ENCODE assay signal across 8 cellular contexts in the genomic region with DNA sequence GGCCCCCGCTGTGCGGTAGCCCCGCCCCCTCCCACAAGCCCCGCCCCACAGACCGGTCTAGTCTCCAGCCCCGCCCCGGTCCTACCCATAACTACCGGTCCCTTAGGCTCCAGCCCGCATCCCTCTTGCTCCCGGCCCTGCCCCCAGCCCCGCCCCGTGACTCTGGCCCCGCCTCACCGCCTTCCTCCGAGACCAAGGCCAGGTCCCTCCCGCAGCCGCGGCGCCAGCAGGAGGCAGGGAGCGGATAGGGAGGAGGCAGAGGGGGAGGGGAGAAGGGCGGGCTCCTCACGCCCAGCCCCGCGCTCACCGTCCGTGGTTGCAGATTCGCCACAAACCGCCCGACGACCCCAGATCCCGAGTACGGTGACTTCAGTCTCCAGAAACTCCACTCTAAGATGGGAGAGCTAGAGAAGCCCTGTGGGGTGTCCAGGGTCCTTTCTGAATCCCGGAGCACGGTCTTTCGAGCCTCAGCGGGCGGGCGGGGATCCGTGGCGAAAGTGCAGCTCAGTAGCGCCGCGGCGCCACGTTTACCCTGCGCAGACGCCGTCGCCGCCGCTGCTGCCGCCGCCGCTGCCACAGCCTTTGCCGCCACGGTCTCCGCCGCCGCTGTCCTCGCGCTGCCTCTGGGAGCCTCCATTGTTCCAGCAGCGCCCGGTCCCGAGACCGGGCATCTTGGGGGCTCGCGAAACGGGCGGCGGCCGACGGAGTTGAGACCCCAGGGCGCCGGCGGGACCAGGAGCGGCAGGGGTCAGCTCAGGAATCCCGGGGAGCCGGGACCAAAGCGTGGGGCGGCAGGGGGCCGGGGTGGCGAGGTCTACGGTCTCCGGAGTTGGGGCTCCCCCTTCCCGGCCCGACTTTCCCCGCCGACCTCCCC. TPM values are rescaled to one million over a fixed set of nuclear protein-coding genes. Genes with fewer than 3 reads are reported as not detected.
DNase-seq lines count a peak whose midpoint lies in the region; ATAC-seq and TF ChIP-seq lines count a peak whose summit lies in the region.

A gene with protein sequence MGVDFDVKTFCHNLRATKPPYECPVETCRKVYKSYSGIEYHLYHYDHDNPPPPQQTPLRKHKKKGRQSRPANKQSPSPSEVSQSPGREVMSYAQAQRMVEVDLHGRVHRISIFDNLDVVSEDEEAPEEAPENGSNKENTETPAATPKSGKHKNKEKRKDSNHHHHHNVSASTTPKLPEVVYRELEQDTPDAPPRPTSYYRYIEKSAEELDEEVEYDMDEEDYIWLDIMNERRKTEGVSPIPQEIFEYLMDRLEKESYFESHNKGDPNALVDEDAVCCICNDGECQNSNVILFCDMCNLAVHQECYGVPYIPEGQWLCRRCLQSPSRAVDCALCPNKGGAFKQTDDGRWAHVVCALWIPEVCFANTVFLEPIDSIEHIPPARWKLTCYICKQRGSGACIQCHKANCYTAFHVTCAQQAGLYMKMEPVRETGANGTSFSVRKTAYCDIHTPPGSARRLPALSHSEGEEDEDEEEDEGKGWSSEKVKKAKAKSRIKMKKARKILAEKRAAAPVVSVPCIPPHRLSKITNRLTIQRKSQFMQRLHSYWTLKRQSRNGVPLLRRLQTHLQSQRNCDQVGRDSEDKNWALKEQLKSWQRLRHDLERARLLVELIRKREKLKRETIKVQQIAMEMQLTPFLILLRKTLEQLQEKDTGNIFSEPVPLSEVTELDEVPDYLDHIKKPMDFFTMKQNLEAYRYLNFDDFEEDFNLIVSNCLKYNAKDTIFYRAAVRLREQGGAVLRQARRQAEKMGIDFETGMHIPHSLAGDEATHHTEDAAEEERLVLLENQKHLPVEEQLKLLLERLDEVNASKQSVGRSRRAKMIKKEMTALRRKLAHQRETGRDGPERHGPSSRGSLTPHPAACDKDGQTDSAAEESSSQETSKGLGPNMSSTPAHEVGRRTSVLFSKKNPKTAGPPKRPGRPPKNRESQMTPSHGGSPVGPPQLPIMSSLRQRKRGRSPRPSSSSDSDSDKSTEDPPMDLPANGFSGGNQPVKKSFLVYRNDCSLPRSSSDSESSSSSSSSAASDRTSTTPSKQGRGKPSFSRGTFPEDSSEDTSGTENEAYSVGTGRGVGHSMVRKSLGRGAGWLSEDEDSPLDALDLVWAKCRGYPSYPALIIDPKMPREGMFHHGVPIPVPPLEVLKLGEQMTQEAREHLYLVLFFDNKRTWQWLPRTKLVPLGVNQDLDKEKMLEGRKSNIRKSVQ (N-terminal part only) (plus strand): TSS at position 530 of the 874 bp plus-strand sequence. CDS start 2,406 bp downstream, outside the sequence.

- H3K27me3 ChIP-seq in PC-9 (ENCODE audit: insufficient read depth, low read depth): no peaks in the 10 kb centered on the region
- H3K27me3 ChIP-seq in mucosa of stomach (ENCODE audit: control insufficient read depth, insufficient read depth, low read length): no peaks in the 10 kb centered on the region

- H3K4me1 ChIP-seq in PC-9 (replicated peaks; ENCODE audit: insufficient read depth) (peaks cover 19% of the 10 kb centered on the region), mucosa of stomach (ENCODE audit: control insufficient read depth, insufficient read depth, low read length) (peaks cover 8% of the 10 kb centered on the region)

- H3K9me3 ChIP-seq in PC-9 (ENCODE audit: insufficient read depth, low read depth) (no peaks in the 10 kb centered on the region), mucosa of stomach (ENCODE audit: control insufficient read depth, low read length) (no peaks in the 10 kb centered on the region)

- peak within 1 kb of the TSS; percentile 91 for H3K9ac ChIP-seq in mucosa of stomach (ENCODE audit: low read length)

- peak; percentile 92 for ATAC-seq in GM21619 (IDR thresholded peaks at IDR 0.05; ENCODE audit: unreplicated experiment)

- peak within 1 kb of the TSS; percentile 73 for H3K27ac ChIP-seq in PC-9

- BruUV-seq in PC-9 (replicated peaks; lab: Mats Ljungman, UMichigan): no TSS peak

- peak within 1 kb of the TSS; percentile 93 for H3K4me2 ChIP-seq in PC-9

- no peaks in the 10 kb centered on the region for H3K9me2 ChIP-seq in PC-9 (ENCODE audit: insufficient read depth)

- peak within 1 kb of the TSS; percentile 88 for H3K4me3 ChIP-seq in Jurkat, Clone E6-1 (ENCODE audit: low read length)
- H3K4me3 ChIP-seq in PC-9 (peak within 1 kb of the TSS; percentile 95), mucosa of stomach (ENCODE audit: low read length) (peak within 1 kb of the TSS; percentile 69)

- peak; percentile 93 for DNase-seq in DMS153 (lab: John Stamatoyannopoulos, UW)
- DNase-seq in Jurkat, Clone E6-1 (ENCODE audit: low read depth, low spot score): peak; percentile 97
- peak; percentile 91 to 98 for DNase-seq in PC-9
- peak; percentile 98 for DNase-seq in activated T-cell treated with anti-CD3 and anti-CD28 coated beads, Interleukin-2, amount 50 U/mL, for 1 hour
- DNase-seq in erythroblast (lab: John Stamatoyannopoulos, UW): peak; percentile 100
- peak; percentile 98 to 99 for DNase-seq in stimulated activated CD8-positive, alpha-beta memory T cell treated with anti-CD3 and anti-CD28 coated beads, Interleukin-7, amount 100 ng/mL, for 1 hour (ENCODE audit: low read depth in 2 of 2)

- peak within 1 kb of the TSS; percentile 94 for H2AFZ ChIP-seq in PC-9

- H3K36me3 ChIP-seq in PC-9 (ENCODE audit: low read depth): peaks cover 9% of the 10 kb centered on the region; the same call in 1 of the 2 replicates
- H3K36me3 ChIP-seq in mucosa of stomach (ENCODE audit: control insufficient read depth, insufficient read depth, low read length): peaks cover 7% of the 10 kb centered on the region

- TF ChIP-seq CTCF in PC-9 (conservative IDR thresholded peaks at IDR 0.05): 0 out of 2 replicates have a peak, but pooled peaks have one; percentile 13

- intact Hi-C loops in PC-9 (cut with micrococcal nuclease; ENCODE audit: unreplicated experiment): loop anchor here (1.0 to 5.0 kb wide), 3 partner anchors 18 to 229 kb away; a partner anchor contains a TSS

- peaks cover 29% of the 10 kb centered on the region for H3K79me2 ChIP-seq in PC-9 (ENCODE audit: low read depth)

- TF ChIP-seq POLR2A in erythroblast (IDR thresholded peaks at IDR 0.05; ENCODE audit: low read length): peak; percentile 61

- H4K20me1 ChIP-seq in PC-9 (ENCODE audit: insufficient read depth): peaks cover 26% of the 10 kb centered on the region; the same call in 1 of the 2 replicates

- CTCF ChIA-PET in PC-9 (lab: Charles Lee): no interaction called here

- peaks cover 9% of the 10 kb centered on the region; the same call in 1 of the 2 replicates for H3F3A ChIP-seq in PC-9 (ENCODE audit: insufficient read depth, low read depth)

- POLR2A ChIA-PET in PC-9 (lab: Charles Lee; ENCODE audit: unreplicated experiment): interaction anchor here (0.6 kb wide), 4 partner anchors 181 to 936 kb away, joined by 3 to 5 read pairs (median 4); no protein-coding TSS in a partner anchor

RNA-seq across cellular contexts. Expression of the gene that starts here (rescaled TPM):
- 22.2 TPM for polyA plus RNA-seq in Jurkat, Clone E6-1 (2012; ENCODE audit: insufficient read depth, insufficient read length)
- total RNA-seq in PC-9 (2021): 15.9 and 18.3 TPM in 2 replicates

Comparison
In these comparisons a context has a peak if more than half of its experiments do, and no peak if none do; other contexts are left out.
1. Peak in every context shown above with its lines: DNase-seq, ATAC-seq, H3K4me3 ChIP-seq and H3K27ac ChIP-seq.